28 cellular contexts compared by ENCODE assay signal in the genomic region with DNA sequence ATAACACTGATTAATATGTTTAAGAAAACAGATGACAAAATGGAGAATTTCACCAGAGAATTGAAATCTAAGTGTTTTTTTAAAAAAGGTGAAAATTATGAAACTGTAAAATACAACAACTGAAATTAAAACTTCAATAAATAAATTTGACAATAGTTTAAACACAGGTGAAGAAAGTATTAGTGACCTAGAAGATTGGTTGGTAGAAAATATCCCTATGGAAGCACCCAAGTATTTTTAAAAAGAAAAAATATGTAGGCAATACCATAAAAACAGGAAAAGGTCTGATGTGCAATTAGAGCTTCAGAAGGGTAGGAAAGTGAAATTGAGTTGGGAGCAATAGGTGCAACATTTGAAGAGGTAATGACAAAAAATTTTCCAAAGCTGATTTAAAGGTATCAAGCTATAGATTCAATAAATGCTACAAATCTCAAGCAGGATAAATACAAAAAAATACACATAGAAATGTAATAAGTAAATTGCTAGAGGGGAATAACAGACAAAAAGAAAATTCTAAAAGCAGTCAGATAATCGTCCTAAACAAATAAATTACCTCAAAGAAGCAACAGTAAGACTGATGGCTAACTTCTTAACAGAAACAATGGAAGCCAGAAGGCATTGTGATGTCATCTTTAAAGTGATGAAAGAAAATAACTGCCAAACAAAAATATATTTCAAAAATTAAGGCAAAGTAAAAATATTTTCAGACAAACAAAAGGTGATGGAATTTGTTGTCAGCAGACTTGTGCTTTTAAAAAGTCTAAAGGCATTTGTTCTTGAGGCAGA. TPM values are rescaled to one million over a fixed set of nuclear protein-coding genes. Genes with fewer than 3 reads are reported as not detected.
"Had no signal": no experiment of that assay in that cellular context is flagged by ENCODE, and none has a peak within 500 bp of the region (broad histone marks: within the 10 kb centered on the region; RNA-seq: fewer than 3 reads in every experiment).

No MANE protein-coding gene starts in this region.

- H3K9me3 ChIP-seq: esophagus squamous epithelium, tibial nerve had no signal

- H3K4me2 ChIP-seq: neural progenitor cell had no signal

- H3K27ac ChIP-seq: epithelial cell of prostate, esophagus squamous epithelium, neural progenitor cell, spleen, tibial nerve, VCaP had no signal

- DNase-seq: activated CD4-positive, alpha-beta T cell treated with anti-CD3 and anti-CD28 coated beads for 48 hours; activated CD4-positive, alpha-beta T cell treated with anti-CD3 and anti-CD28 coated beads, Interleukin-2, amount 50 U/mL, for 48 hours; activated CD8-positive, alpha-beta memory T cell treated with anti-CD3 and anti-CD28 coated beads for 24 hours; activated effector memory CD4-positive, alpha-beta T cell treated with Interleukin-2 at 50 U/mL for 16 hours; activated naive CD4-positive, alpha-beta T cell treated with Interleukin-2 at 50 U/mL for 16 hours; anterior cingulate cortex; effector CD8-positive, alpha-beta T cell; esophagus squamous epithelium; foreskin melanocyte; hippocampal formation; mesendoderm; natural killer cell; occipital lobe; posterior cingulate gyrus; spleen; SW 1271; T-helper 9 cell had no signal

- H3K4me3 ChIP-seq: esophagus squamous epithelium, lung, neural progenitor cell, spleen, tibial nerve had no signal

- H2AFZ ChIP-seq: neural progenitor cell had no signal

- FAIRE-seq: bronchial epithelial cell, colon, endometrium, TTC549 had no signal

- H3K27me3 ChIP-seq: esophagus squamous epithelium, neural progenitor cell, tibial nerve had no signal

- H3K9ac ChIP-seq: neural progenitor cell had no signal

- ATAC-seq: activated CD4-positive, CD25-positive, alpha-beta regulatory T cell treated with anti-CD3 and anti-CD28 coated beads, Interleukin-2, amount 50 U/mL, for 24 hours; natural killer cell had no signal

- H3K4me1 ChIP-seq: esophagus squamous epithelium, neural progenitor cell, spleen, tibial nerve had no signal

- H3K36me3 ChIP-seq: esophagus squamous epithelium, spleen, tibial nerve had no signal

RNA-seq across cellular contexts. Expression of a gene that starts 9.5 kb away (rescaled TPM):
- total RNA-seq: left lobe of liver had no signal
